19 cellular contexts compared by ENCODE assay signal in the genomic region with DNA sequence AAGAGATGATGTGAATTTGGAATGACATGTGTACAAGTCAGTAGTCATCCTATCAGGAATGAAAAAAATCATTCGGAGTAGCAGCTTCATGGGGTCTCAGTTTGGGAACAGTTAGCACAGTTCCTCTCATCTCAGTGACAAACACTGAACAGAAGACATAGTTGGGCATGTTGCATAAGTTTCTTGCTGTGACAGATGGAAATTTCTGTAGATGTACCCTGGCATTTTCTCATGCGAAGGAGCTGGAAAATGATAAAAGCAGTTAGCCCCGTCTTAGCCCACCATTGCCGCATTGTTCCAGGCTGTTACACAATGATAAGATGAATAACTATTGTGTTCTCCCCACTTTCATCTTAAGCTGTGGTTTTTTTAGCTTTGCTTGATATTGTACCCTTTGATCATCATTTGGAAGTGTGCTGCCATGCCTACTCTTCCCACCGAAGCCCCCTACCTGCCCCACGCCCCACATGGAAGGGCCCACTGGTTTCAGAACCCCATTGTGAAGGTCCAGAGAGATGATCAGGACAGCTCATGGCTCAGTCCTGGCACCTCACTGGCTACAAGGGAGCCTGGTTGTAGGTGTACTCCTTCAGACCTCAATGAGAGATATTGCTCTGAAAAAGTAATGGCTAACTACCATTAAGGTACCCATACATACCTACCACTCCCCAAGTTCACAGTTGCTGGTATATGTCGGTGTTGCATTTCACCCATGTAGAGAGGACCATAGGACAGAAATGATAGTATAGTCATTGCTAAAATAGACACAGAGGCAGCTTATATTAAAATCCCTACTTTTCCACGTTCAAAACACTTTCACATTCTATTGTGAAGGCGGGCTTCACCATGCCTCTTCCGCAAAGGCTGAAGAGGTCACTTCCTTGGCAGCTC. TPM values are rescaled to one million over a fixed set of nuclear protein-coding genes. Genes with fewer than 3 reads are reported as not detected.
DNase-seq lines count a peak whose midpoint lies in the region; ATAC-seq and TF ChIP-seq lines count a peak whose summit lies in the region.
"Had no signal": no experiment of that assay in that cellular context is flagged by ENCODE, and none has a peak within 500 bp of the region (broad histone marks: within the 10 kb centered on the region; RNA-seq: fewer than 3 reads in every experiment).

No MANE protein-coding gene starts in this region.

- H3K4me1 ChIP-seq in ACC112 (ENCODE audit: control insufficient read depth, insufficient read depth, low read length, unreplicated experiment) = peaks cover 18% of the 10 kb centered on the region
- peaks cover 10 to 16% of the 10 kb centered on the region in 2 experiments; a peak in 3 of 4 replicates for H3K4me1 ChIP-seq in HCT116 (ENCODE audit: control insufficient read depth in 1 of 2, insufficient read depth in 2 of 2, low read length in 2 of 2)
- H3K4me1 ChIP-seq: gastroesophageal sphincter, uterus had no signal

- peak overlapping the region; percentile 73 for H3K4me3 Mint-ChIP-seq in activated T-cell treated with anti-CD3 and anti-CD28 coated beads, Interleukin-2, amount 50 U/mL, for 4 hours
- H3K4me3 Mint-ChIP-seq: B cell, endodermal cell, mesothelial cell of epicardium had no signal

- RAD21 ChIA-PET in HCT116 (lab: Charles Lee; ENCODE audit: low non-redundant PET in 1 of 2, low total read pairs in 2 of 2, uncharacterized antibody in 2 of 2, unreplicated experiment in 2 of 2) = no interaction called here

- peaks cover 13% of the 10 kb centered on the region for H3K9me3 Mint-ChIP-seq in activated T-cell treated with anti-CD3 and anti-CD28 coated beads, Interleukin-2, amount 50 U/mL, for 4 hours
- H3K9me3 Mint-ChIP-seq: endodermal cell had no signal

- no peak overlapping the region for H3K9ac ChIP-seq in HCT116 (ENCODE audit: low read length)

- peaks cover 72% of the 10 kb centered on the region for H3K4me1 Mint-ChIP-seq in activated T-cell treated with anti-CD3 and anti-CD28 coated beads, Interleukin-2, amount 50 U/mL, for 4 hours (ENCODE audit: low read depth)
- H3K4me1 Mint-ChIP-seq: B cell, endodermal cell, mesothelial cell of epicardium had no signal

- H3K27ac ChIP-seq in ACC112 (ENCODE audit: low read depth, low read length) (peak overlapping the region; percentile 49; the same call in 1 of the 2 replicates), HCT116 (ENCODE audit: low read depth, low read length) (peak overlapping the region; percentile 74), dorsolateral prefrontal cortex (peak overlapping the region in 57 of 59 donors; percentile 27 to 93 (median 77))
- H3K27ac ChIP-seq: gastroesophageal sphincter, ovary, uterus had no signal

- DNase-seq in HCT116 (ENCODE audit: low read depth, low spot score) (no peak), dorsolateral prefrontal cortex (peak in 1 of 10 donors; percentile 36)
- peak; percentile 38 for DNase-seq in activated T-cell treated with anti-CD3 and anti-CD28 coated beads, Interleukin-2, amount 50 U/mL, for 4 hours
- DNase-seq in NK-92 treated with Interleukin-12 subunit alpha and Interleukin-12 subunit beta, amount 100 ng/mL, for 24 hours (lab: John Stamatoyannopoulos, UW) = no peak
- no peak for DNase-seq in activated CD4-positive, CD25-positive, alpha-beta regulatory T cell (lab: John Stamatoyannopoulos, UW)
- DNase-seq: endodermal cell, GOT3, Karpas-422, NCI-H1694, NCI-H524 treated with DMSO at 0.1 percent for 48 hours, ovary, uterus had no signal

- no peaks in the 10 kb centered on the region for H3K79me2 ChIP-seq in ACC112 (ENCODE audit: control insufficient read depth, insufficient read depth, low read length, unreplicated experiment)
- H3K79me2 ChIP-seq in HCT116 (ENCODE audit: insufficient read depth, low read length) = no peaks in the 10 kb centered on the region

- H3K36me3 ChIP-seq in ACC112 (ENCODE audit: insufficient read depth, low read length) (peaks cover 45% of the 10 kb centered on the region), HCT116 (ENCODE audit: control insufficient read depth in 1 of 2, insufficient read depth in 2 of 2, low read length in 2 of 2) (peaks cover 55 to 73% of the 10 kb centered on the region in 2 experiments)
- H3K36me3 ChIP-seq: ovary, uterus had no signal

- no TSS peak for BruUV-seq in HCT116 (replicated peaks; lab: Mats Ljungman, UMichigan)

- H2AFZ ChIP-seq in ACC112 (ENCODE audit: low read length, unreplicated experiment) (no peak overlapping the region), HCT116 (ENCODE audit: low read depth, low read length, poor library complexity, severe bottlenecking) (no peak overlapping the region)

- intact Hi-C loops in HCT116 (cut with micrococcal nuclease) = no loop called here
- intact Hi-C loops in dorsolateral prefrontal cortex (cut with DNase I) = no loop called here

- no peak; the same call in 1 of the 2 replicates for ATAC-seq in HCT116
- ATAC-seq in activated T-cell treated with anti-CD3 and anti-CD28 coated beads, Interleukin-2, amount 50 U/mL, for 4 hours = peak; percentile 46 to 53
- ATAC-seq in GM18520 (IDR thresholded peaks at IDR 0.05; ENCODE audit: unreplicated experiment) = no peak
- no peak for ATAC-seq in GM21576 (IDR thresholded peaks at IDR 0.05; ENCODE audit: unreplicated experiment)
- ATAC-seq: gastroesophageal sphincter, Panc1 had no signal

- H3K36me3 Mint-ChIP-seq in activated T-cell treated with anti-CD3 and anti-CD28 coated beads, Interleukin-2, amount 50 U/mL, for 4 hours (ENCODE audit: insufficient read depth) = peaks cover 78% of the 10 kb centered on the region

- TF ChIP-seq CTCF in HCT116 (IDR thresholded peaks at IDR 0.05 in 2 of 3, conservative IDR thresholded peaks at IDR 0.05 in 1 of 3; ENCODE audit: borderline replicate concordance in 1 of 3, insufficient read depth in 1 of 3, low read depth in 2 of 3, low read length in 2 of 3) (no peak), dorsolateral prefrontal cortex (IDR thresholded peaks at IDR 0.05 in 54 of 56, conservative IDR thresholded peaks at IDR 0.05 in 2 of 56; ENCODE audit: low read depth in 1 of 56, partially characterized antibody in 56 of 56) (no peak)

- POLR2A ChIA-PET in HCT116 (lab: Charles Lee) = no interaction called here

- H3K9me2 ChIP-seq in HCT116 (ENCODE audit: insufficient read depth) = no peaks in the 10 kb centered on the region

- H3K4me3 ChIP-seq in ACC112 (ENCODE audit: low read depth, low read length) (no peak overlapping the region), HCT116 (replicated peaks in 1 of 2; ENCODE audit: low read depth in 1 of 2, low read length in 2 of 2) (no peak overlapping the region), dorsolateral prefrontal cortex (no peak overlapping the region)
- H3K4me3 ChIP-seq: gastroesophageal sphincter, ovary, uterus had no signal

- TF ChIP-seq RAD21 in HCT116 (IDR thresholded peaks at IDR 0.05; ENCODE audit: low read depth) = no peak

- H4K20me1 ChIP-seq in HCT116 (ENCODE audit: insufficient read depth) = no peaks in the 10 kb centered on the region

- peak overlapping the region; percentile 16; the same call in 1 of the 2 replicates for H3K4me2 ChIP-seq in HCT116 (ENCODE audit: low read length)

- no peaks in the 10 kb centered on the region for H3K9me3 ChIP-seq in HCT116 (ENCODE audit: control insufficient read depth in 1 of 2, insufficient read depth in 1 of 2, low read depth in 1 of 2, low read length in 2 of 2)
- H3K9me3 ChIP-seq: gastroesophageal sphincter, ovary, uterus had no signal

- no peak for TF ChIP-seq POLR2A in HCT116 (IDR thresholded peaks at IDR 0.05; ENCODE audit: borderline replicate concordance, extremely low read depth, insufficient read depth, insufficient read length)

- H3K27me3 ChIP-seq in ACC112 (ENCODE audit: insufficient read depth, low read length) = no peaks in the 10 kb centered on the region
- no peaks in the 10 kb centered on the region for H3K27me3 ChIP-seq in HCT116 (ENCODE audit: insufficient read depth, low read length)
- H3K27me3 ChIP-seq in dorsolateral prefrontal cortex = no peaks in the 10 kb centered on the region
- H3K27me3 ChIP-seq: gastroesophageal sphincter, ovary, uterus had no signal

- no peaks in the 10 kb centered on the region for H3K27me3 Mint-ChIP-seq in activated T-cell treated with anti-CD3 and anti-CD28 coated beads, Interleukin-2, amount 50 U/mL, for 4 hours (ENCODE audit: low read depth)
- H3K27me3 Mint-ChIP-seq: B cell had no signal

- CTCF ChIA-PET in HCT116 (lab: Charles Lee) = interaction anchor here (1.6 kb wide), 1 partner anchor 17 kb away, joined by 4 read pairs; no protein-coding TSS in a partner anchor

TF ChIP-seq in HCT116, 20 proteins besides CTCF, POLR2A, EP300 and RAD21:
- TF ChIP-seq CEBPB (IDR thresholded peaks at IDR 0.05; ENCODE audit: low read depth) (no peak), ELF1 (IDR thresholded peaks at IDR 0.05; ENCODE audit: borderline replicate concordance, low read depth) (no peak), ZFX (IDR thresholded peaks at IDR 0.05) (no peak)

RNA-seq across cellular contexts. Expression of a gene that starts 38.8 kb away (rescaled TPM):
- total RNA-seq in HCT116 (2021; ENCODE audit: unreplicated experiment) (145 TPM), dorsolateral prefrontal cortex (100 to 1,000 TPM in 2 of 120 experiments, 10 to 100 TPM in 118; 42.8 to 104 (median 78.6) TPM)
- 156 and 163 TPM in 2 replicates for polyA plus RNA-seq in HCT116 (2012)
- total RNA-seq in activated T-cell treated with anti-CD3 and anti-CD28 coated beads, Interleukin-2, amount 50 U/mL, for 4 hours = 100 to 1,000 TPM; 345 to 411 (median 373) TPM

Comparison
In these comparisons a context has a peak if more than half of its experiments do, and no peak if none do; other contexts are left out.
1. ATAC-seq: peak in activated T-cell treated with anti-CD3 and anti-CD28 coated beads, Interleukin-2, amount 50 U/mL, for 4 hours (2 of 2); none in HCT116 (single experiment), GM18520 (single experiment) and GM21576 (single experiment).
2. Peak in every context shown above with its lines, with median percentiles within 50 percentile points of each other: H3K27ac ChIP-seq.